1 cellular context compared by ENCODE assay signal in genomic region chr3:17090271-17090992, GRCh38.
TF ChIP-seq lines count a peak whose summit lies in the region.

No MANE protein-coding gene starts in this region.

TF ChIP-seq in IMR-90, 13 proteins besides CTCF, POLR2A, EP300 and RAD21 (continued from another document):
- no peak for TF ChIP-seq MAZ (IDR thresholded peaks at IDR 0.05; ENCODE audit: borderline replicate concordance, low read depth, low read length)
- TF ChIP-seq MXI1 (IDR thresholded peaks at IDR 0.05; ENCODE audit: borderline replicate concordance, low read depth, low read length), result no peak
